In the genomic region with DNA sequence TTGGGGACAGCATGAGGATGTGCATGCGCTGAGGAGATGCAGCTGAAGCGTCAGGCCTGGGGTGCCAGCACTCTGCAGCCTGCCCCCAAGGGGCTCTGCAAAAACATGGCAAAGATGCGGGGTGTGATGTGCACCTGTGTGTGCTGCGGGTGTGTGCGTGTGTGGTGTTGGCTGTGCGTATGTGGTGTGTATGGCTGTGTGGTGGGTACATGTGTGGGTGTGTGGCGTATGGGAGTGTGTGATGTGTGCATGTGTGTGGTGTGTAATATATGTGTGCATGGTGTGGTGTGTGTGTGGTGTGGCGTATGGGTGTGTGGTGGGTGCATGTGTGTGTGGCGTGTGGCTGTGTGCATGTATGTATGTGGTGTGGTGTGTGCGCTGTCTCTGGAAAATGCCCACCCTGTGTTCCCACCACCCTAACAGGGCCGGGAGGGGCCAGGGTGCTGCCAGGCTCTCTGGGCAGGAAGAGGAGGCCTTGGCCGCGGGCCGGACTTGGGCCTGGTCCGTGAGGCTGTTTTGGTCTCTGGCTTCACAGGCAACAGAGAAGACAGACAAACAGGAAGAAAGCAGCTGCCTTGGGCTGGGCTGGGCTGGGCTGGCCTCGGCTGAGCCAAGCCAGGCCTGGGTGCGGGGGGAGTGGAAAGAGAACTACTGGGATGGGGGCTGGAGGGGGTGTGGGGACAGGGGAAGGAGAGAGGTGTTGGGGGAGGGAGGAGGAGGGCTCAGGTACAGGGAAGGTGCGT, we compare ENCODE assay signal across 13 cellular contexts. TPM values are rescaled to one million over a fixed set of nuclear protein-coding genes. Genes with fewer than 3 reads are reported as not detected.
A peak's percentile ranks its signal among the peaks of the same experiment; 100 is the strongest.
DNase-seq lines count a peak whose midpoint lies in the region; ATAC-seq and TF ChIP-seq lines count a peak whose summit lies in the region.
"Had no signal": no experiment of that assay in that cellular context is flagged by ENCODE, and none has a peak within 500 bp of the region (broad histone marks: within the 10 kb centered on the region; RNA-seq: fewer than 3 reads in every experiment).

No MANE protein-coding gene starts in this region.

- H3K4me3 Mint-ChIP-seq in activated T-cell treated with anti-CD3 and anti-CD28 coated beads, Interleukin-2, amount 50 U/mL, for 4 hours: peak overlapping the region; percentile 2
- no peak overlapping the region for H3K4me3 Mint-ChIP-seq in WTC11
- H3K4me3 Mint-ChIP-seq in stimulated activated naive B cell treated with anti-CD40 and anti-IgM and Interleukin-4, amounts not matched to agents 10 μg/mL and 1 μg/mL and 100 μg/mL, for 72 hours: peak overlapping the region; percentile 42 to 75

- TF ChIP-seq CTCF in WTC11 (IDR thresholded peaks at IDR 0.05): no peak

- no peaks in the 10 kb centered on the region for H3K9me3 Mint-ChIP-seq in activated T-cell treated with anti-CD3 and anti-CD28 coated beads, Interleukin-2, amount 50 U/mL, for 4 hours
- H3K9me3 Mint-ChIP-seq in WTC11: no peaks in the 10 kb centered on the region
- no peaks in the 10 kb centered on the region for H3K9me3 Mint-ChIP-seq in stimulated activated naive B cell treated with anti-CD40 and anti-IgM and Interleukin-4, amounts not matched to agents 10 μg/mL and 1 μg/mL and 100 μg/mL, for 72 hours

- ATAC-seq in activated T-cell treated with anti-CD3 and anti-CD28 coated beads, Interleukin-2, amount 50 U/mL, for 4 hours: no peak
- ATAC-seq in WTC11 (peak; percentile 9; the same call in 1 of the 2 replicates), right cardiac atrium (peak; percentile 42 to 48), GM21528 (IDR thresholded peaks at IDR 0.05; ENCODE audit: low FRiP score, unreplicated experiment) (no peak)
- peak; percentile 9 to 18 for ATAC-seq in stimulated activated naive B cell treated with anti-CD40 and anti-IgM and Interleukin-4, amounts not matched to agents 10 μg/mL and 1 μg/mL and 100 μg/mL, for 72 hours (replicated peaks)

- POLR2A ChIA-PET in WTC11 (lab: Charles Lee): no interaction called here

- H3K27me3 Mint-ChIP-seq in activated T-cell treated with anti-CD3 and anti-CD28 coated beads, Interleukin-2, amount 50 U/mL, for 4 hours (ENCODE audit: low read depth): no peaks in the 10 kb centered on the region
- H3K27me3 Mint-ChIP-seq in WTC11 (ENCODE audit: low read depth): no peaks in the 10 kb centered on the region
- H3K27me3 Mint-ChIP-seq in stimulated activated naive B cell treated with anti-CD40 and anti-IgM and Interleukin-4, amounts not matched to agents 10 μg/mL and 1 μg/mL and 100 μg/mL, for 72 hours: no peaks in the 10 kb centered on the region

- no peak overlapping the region for H3K27ac ChIP-seq in right cardiac atrium (ENCODE audit: low read length)
- H3K27ac ChIP-seq: uterus had no signal

- H3K36me3 Mint-ChIP-seq in activated T-cell treated with anti-CD3 and anti-CD28 coated beads, Interleukin-2, amount 50 U/mL, for 4 hours (ENCODE audit: insufficient read depth): no peaks in the 10 kb centered on the region
- no peaks in the 10 kb centered on the region for H3K36me3 Mint-ChIP-seq in WTC11
- H3K36me3 Mint-ChIP-seq in stimulated activated naive B cell treated with anti-CD40 and anti-IgM and Interleukin-4, amounts not matched to agents 10 μg/mL and 1 μg/mL and 100 μg/mL, for 72 hours: peaks cover 0 to 7% of the 10 kb centered on the region in 2 donors

- CTCF ChIA-PET in WTC11 (lab: Charles Lee): no interaction called here

- H3K27ac Mint-ChIP-seq in WTC11: peak overlapping the region; percentile 17; the same call in 1 of the 2 replicates
- H3K27ac Mint-ChIP-seq in stimulated activated naive B cell treated with anti-CD40 and anti-IgM and Interleukin-4, amounts not matched to agents 10 μg/mL and 1 μg/mL and 100 μg/mL, for 72 hours: peak overlapping the region; percentile 32

- H3K4me1 Mint-ChIP-seq in activated T-cell treated with anti-CD3 and anti-CD28 coated beads, Interleukin-2, amount 50 U/mL, for 4 hours (ENCODE audit: low read depth): peaks cover 39% of the 10 kb centered on the region
- peaks cover 23% of the 10 kb centered on the region for H3K4me1 Mint-ChIP-seq in WTC11
- peaks cover 38 to 57% of the 10 kb centered on the region in 2 donors for H3K4me1 Mint-ChIP-seq in stimulated activated naive B cell treated with anti-CD40 and anti-IgM and Interleukin-4, amounts not matched to agents 10 μg/mL and 1 μg/mL and 100 μg/mL, for 72 hours

- H3K9me3 ChIP-seq in right cardiac atrium (ENCODE audit: control insufficient read depth, low read length): no peaks in the 10 kb centered on the region
- H3K9me3 ChIP-seq: uterus had no signal

- H3K27me3 ChIP-seq in right cardiac atrium (ENCODE audit: control insufficient read depth, insufficient read depth): no peaks in the 10 kb centered on the region
- H3K27me3 ChIP-seq: uterus had no signal

- intact Hi-C loops in right cardiac atrium (cut with DNase I): loop anchor here in 1 of 4 donors (10.0 kb wide), 1 partner anchor 99 kb away; no protein-coding TSS in a partner anchor

- no peak for DNase-seq in activated T-cell treated with anti-CD3 and anti-CD28 coated beads, Interleukin-2, amount 50 U/mL, for 4 hours
- DNase-seq in activated T-cell treated with anti-CD3 and anti-CD28 coated beads, Interleukin-2, amount 50 U/mL, for 1 hour: no peak
- DNase-seq in WTC11 (ENCODE audit: low spot score): no peak
- peak in 2 of 3 donors; percentile 76 for DNase-seq in right cardiac atrium
- DNase-seq in stimulated activated naive B cell treated with anti-CD40 and anti-IgM and Interleukin-4, amounts not matched to agents 10 μg/mL and 1 μg/mL and 100 μg/mL, for 72 hours: no peak
- no peak for DNase-seq in cortex of kidney (lab: John Stamatoyannopoulos, UW)
- DNase-seq in pons (ENCODE audit: low spot score): no peak
- DNase-seq: effector CD8-positive, alpha-beta T cell; NCI-H510A treated with DMSO at 0.1 percent for 48 hours; T-helper 9 cell; uterus had no signal

- 53% methylated on average over 18 of the region's 18 CpGs for WGBS in right cardiac atrium

- H3K4me1 ChIP-seq in right cardiac atrium (ENCODE audit: control insufficient read depth, insufficient read depth, low read length): no peaks in the 10 kb centered on the region
- H3K4me1 ChIP-seq: uterus had no signal

- no peak overlapping the region for H3K4me3 ChIP-seq in right cardiac atrium (ENCODE audit: low read length)
- H3K4me3 ChIP-seq: uterus had no signal

TF ChIP-seq in WTC11, 78 proteins besides CTCF, POLR2A, EP300 and RAD21 (continues in another document):
- no peak for TF ChIP-seq STAT6 (CRISPR knock-in tag; conservative IDR thresholded peaks at IDR 0.05; ENCODE audit: low read depth)
- no peak for TF ChIP-seq TEAD1 (CRISPR knock-in tag; IDR thresholded peaks at IDR 0.05)
- TF ChIP-seq RELA (CRISPR knock-in tag; IDR thresholded peaks at IDR 0.05; ENCODE audit: borderline replicate concordance): no peak
- TF ChIP-seq TCF7 (CRISPR knock-in tag; IDR thresholded peaks at IDR 0.05; ENCODE audit: low read depth): no peak
- no peak for TF ChIP-seq ZNF219 (CRISPR knock-in tag; IDR thresholded peaks at IDR 0.05; ENCODE audit: borderline replicate concordance)
- TF ChIP-seq SMAD3 (CRISPR knock-in tag; IDR thresholded peaks at IDR 0.05; ENCODE audit: borderline replicate concordance): no peak
- no peak for TF ChIP-seq SP1 (CRISPR knock-in tag; conservative IDR thresholded peaks at IDR 0.05)
- no peak for TF ChIP-seq ZNF416 (CRISPR knock-in tag; IDR thresholded peaks at IDR 0.05)
- TF ChIP-seq PRRX2 (CRISPR knock-in tag; IDR thresholded peaks at IDR 0.05): no peak

RNA-seq across cellular contexts. Expression of gene AVPR2, which starts 1.1 kb away (rescaled TPM):
- not detected for total RNA-seq in activated T-cell treated with anti-CD3 and anti-CD28 coated beads, Interleukin-2, amount 50 U/mL, for 4 hours
- total RNA-seq in WTC11 (2021): 0.11 TPM in 1 of 3 replicates, not detected in the others
- total RNA-seq in right cardiac atrium: 1 to 10 TPM; 1.6 to 3.7 (median 2.5) TPM
- 4.1 TPM for polyA plus RNA-seq in right cardiac atrium
- polyA plus RNA-seq: AG04450 had no signal

RNA-seq across cellular contexts. Expression of gene L1CAM, which starts 17.4 kb away (rescaled TPM):
- under 1 TPM; 0.14 to 0.46 (median 0.34) TPM for total RNA-seq in activated T-cell treated with anti-CD3 and anti-CD28 coated beads, Interleukin-2, amount 50 U/mL, for 4 hours
- total RNA-seq in WTC11 (2021) (40.2 to 55.2 TPM (median 49.4 TPM) in 3 replicates), right cardiac atrium (10 to 100 TPM in 1 of 4 donors, 1 to 10 TPM in 3; 8.3 to 14.1 (median 9.3) TPM)
- 7.3 TPM for polyA plus RNA-seq in right cardiac atrium

RNA-seq across cellular contexts. Expression of gene ARHGAP4, which starts 22.7 kb away (rescaled TPM):
- total RNA-seq in activated T-cell treated with anti-CD3 and anti-CD28 coated beads, Interleukin-2, amount 50 U/mL, for 4 hours: 100 to 1,000 TPM in 2 of 3 donors, 10 to 100 TPM in 1; 96.7 to 128 (median 108) TPM
- total RNA-seq in WTC11 (2021) (52.1 to 66.9 TPM (median 65.3 TPM) in 3 replicates), right cardiac atrium (10 to 100 TPM; 13.4 to 22.9 (median 14.9) TPM)
- 20.5 TPM for polyA plus RNA-seq in right cardiac atrium

RNA-seq across cellular contexts. Expression of gene NAA10, which starts 31.4 kb away (rescaled TPM):
- total RNA-seq in activated T-cell treated with anti-CD3 and anti-CD28 coated beads, Interleukin-2, amount 50 U/mL, for 4 hours: 100 to 1,000 TPM; 190 to 224 (median 221) TPM
- total RNA-seq in WTC11 (2021): 97.1 to 107 TPM (median 101 TPM) in 3 replicates
- 10 to 100 TPM; 61.1 to 75.5 (median 66.2) TPM for total RNA-seq in right cardiac atrium
- polyA plus RNA-seq in right cardiac atrium: 108 TPM

RNA-seq across cellular contexts. Expression of gene RENBP, which starts 41.0 kb away (rescaled TPM):
- total RNA-seq in activated T-cell treated with anti-CD3 and anti-CD28 coated beads, Interleukin-2, amount 50 U/mL, for 4 hours: 10 to 100 TPM in 1 of 3 donors, 1 to 10 TPM in 2; 6.9 to 10.4 (median 8.6) TPM
- 14.0 to 18.6 TPM (median 16.2 TPM) in 3 replicates for total RNA-seq in WTC11 (2021)
- total RNA-seq in right cardiac atrium: 10 to 100 TPM; 14.0 to 17.7 (median 15.7) TPM
- polyA plus RNA-seq in right cardiac atrium: 13.3 TPM

Comparison
In these comparisons a context has a peak if more than half of its experiments do, and no peak if none do; other contexts are left out.
1. ATAC-seq: peak in WTC11 (single experiment), right cardiac atrium (2 of 2) and stimulated activated naive B cell treated with anti-CD40 and anti-IgM and Interleukin-4, amounts not matched to agents 10 μg/mL and 1 μg/mL and 100 μg/mL, for 72 hours (2 of 2); none in activated T-cell treated with anti-CD3 and anti-CD28 coated beads, Interleukin-2, amount 50 U/mL, for 4 hours (0 of 2) and GM21528 (single experiment).
2. DNase-seq: peak in right cardiac atrium (2 of 3); none in activated T-cell treated with anti-CD3 and anti-CD28 coated beads, Interleukin-2, amount 50 U/mL, for 4 hours (single experiment), activated T-cell treated with anti-CD3 and anti-CD28 coated beads, Interleukin-2, amount 50 U/mL, for 1 hour (single experiment), WTC11 (single experiment), stimulated activated naive B cell treated with anti-CD40 and anti-IgM and Interleukin-4, amounts not matched to agents 10 μg/mL and 1 μg/mL and 100 μg/mL, for 72 hours (single experiment), cortex of kidney (single experiment) and pons (single experiment).
3. RNA of gene L1CAM, which starts 17.4 kb away (total RNA-seq): 40.2 to 55.2 TPM in WTC11 and 8.3 to 14.1 TPM in right cardiac atrium; 0.14 to 0.46 TPM in activated T-cell treated with anti-CD3 and anti-CD28 coated beads, Interleukin-2, amount 50 U/mL, for 4 hours; every median in the first group is over 4 times any median in the second.